In the genomic region with DNA sequence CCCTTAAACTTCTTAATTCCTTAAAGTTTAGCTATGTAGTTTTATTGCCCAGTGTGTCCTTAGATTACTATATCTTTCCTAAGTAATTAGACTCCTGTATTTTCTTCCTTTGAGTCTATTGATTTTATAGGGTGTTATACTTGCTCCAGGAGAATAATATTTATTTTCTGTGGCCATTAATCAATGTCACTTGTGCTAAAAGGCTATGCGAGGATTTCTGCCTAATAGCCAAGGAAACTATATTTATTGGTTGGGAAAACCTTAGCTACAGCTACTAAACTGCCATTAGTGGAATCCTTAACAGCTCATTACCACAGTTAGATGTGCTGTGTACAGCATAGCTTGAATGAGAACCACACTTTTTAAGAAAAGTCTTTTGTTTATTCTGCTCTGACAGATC, we compare ENCODE assay signal across 22 cellular contexts.
"Had no signal": no experiment of that assay in that cellular context is flagged by ENCODE, and none has a peak within 500 bp of the region (broad histone marks: within the 10 kb centered on the region; RNA-seq: fewer than 3 reads in every experiment).

No MANE protein-coding gene starts in this region.

- H3K4me1 ChIP-seq: esophagus muscularis mucosa, foreskin keratinocyte, gastroesophageal sphincter, heart right ventricle, left lung, neural progenitor cell, parathyroid adenoma, right lobe of liver, tibial nerve, upper lobe of left lung had no signal

- H3K4me3 ChIP-seq: esophagus muscularis mucosa, gastroesophageal sphincter, heart right ventricle, left lung, neural progenitor cell, right lobe of liver, thoracic aorta, tibial nerve, upper lobe of left lung had no signal

- H3K27ac ChIP-seq: esophagus muscularis mucosa, foreskin keratinocyte, gastroesophageal sphincter, heart right ventricle, left lung, neural progenitor cell, parathyroid adenoma, right lobe of liver, thoracic aorta, tibial nerve, upper lobe of left lung had no signal

- H3K9me3 ChIP-seq: esophagus muscularis mucosa, gastroesophageal sphincter, heart right ventricle, left lung, right lobe of liver, thoracic aorta, tibial nerve, upper lobe of left lung had no signal

- ATAC-seq: foreskin keratinocyte; gastroesophageal sphincter; heart right ventricle; left cardiac atrium; left lung; naive thymus-derived CD4-positive, alpha-beta T cell; right lobe of liver; stimulated activated naive B cell treated with anti-CD40 and anti-IgM and Interleukin-4, amounts not matched to agents 10 μg/mL and 1 μg/mL and 100 μg/mL, for 72 hours had no signal

- DNase-seq: dermis blood vessel endothelial cell; effector memory CD4-positive, alpha-beta T cell; foreskin keratinocyte; glutamatergic neuron; heart right ventricle; hippocampal formation; left cardiac atrium; left lung; mesenchymal stem cell; naive thymus-derived CD4-positive, alpha-beta T cell; right lobe of liver; small intestine; stimulated activated CD4-positive, alpha-beta T cell treated with anti-CD3 and anti-CD28 coated beads, Interleukin-15, amount 100 ng/mL, for 24 hours; stimulated activated CD4-positive, alpha-beta T cell treated with anti-CD3 and anti-CD28 coated beads, Interleukin-2, amount 100 ng/mL, for 48 hours; stimulated activated naive B cell treated with anti-CD40 and anti-IgM and Interleukin-4, amounts not matched to agents 10 μg/mL and 1 μg/mL and 100 μg/mL, for 72 hours; upper lobe of left lung had no signal

- H3K36me3 ChIP-seq: esophagus muscularis mucosa, gastroesophageal sphincter, heart right ventricle, left lung, neural progenitor cell, right lobe of liver, thoracic aorta, tibial nerve, upper lobe of left lung had no signal

- H3K9ac ChIP-seq: neural progenitor cell, parathyroid adenoma had no signal
